ENCODE assay signal across 2 cellular contexts in the genomic region with DNA sequence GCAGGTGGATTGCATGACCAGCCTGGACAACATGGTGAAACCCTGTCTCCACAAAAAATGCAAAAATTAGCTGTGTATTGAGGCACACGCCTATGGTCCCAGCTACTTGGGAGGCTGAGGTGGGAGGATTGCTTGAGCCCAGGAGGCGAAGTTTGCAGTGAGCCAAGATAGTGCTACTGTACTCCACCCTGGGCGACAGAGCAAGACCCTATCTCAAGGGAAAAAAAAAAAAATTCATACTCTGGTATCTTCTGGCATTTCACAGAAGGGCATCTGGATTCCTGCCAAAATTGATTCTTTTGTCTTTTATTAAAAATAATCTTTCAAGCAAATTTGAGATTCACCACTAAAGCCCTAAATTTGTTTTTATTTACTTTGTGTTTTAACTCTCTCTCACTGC.
TF ChIP-seq lines count a peak whose summit lies in the region.

No MANE protein-coding gene starts in this region.

TF ChIP-seq in K562, 482 proteins besides CTCF, POLR2A, EP300 and RAD21:
- TF ChIP-seq, protein P1, sequence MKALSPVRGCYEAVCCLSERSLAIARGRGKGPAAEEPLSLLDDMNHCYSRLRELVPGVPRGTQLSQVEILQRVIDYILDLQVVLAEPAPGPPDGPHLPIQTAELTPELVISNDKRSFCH (CRISPR knock-in tag; IDR thresholded peaks at IDR 0.05), result no peak
- TF ChIP-seq, protein P1 (tag; IDR thresholded peaks at IDR 0.05), result no peak
- TF ChIP-seq DACH1 (IDR thresholded peaks at IDR 0.05; ENCODE audit: partially characterized antibody), result no peak
- peak; percentile 79 for TF ChIP-seq NFIC (IDR thresholded peaks at IDR 0.05)
- 0 out of 2 replicates have a peak, but pooled peaks have one; percentile 15 for TF ChIP-seq BCOR (IDR thresholded peaks at IDR 0.05)
- no peak for TF ChIP-seq HNRNPK (IDR thresholded peaks at IDR 0.05; ENCODE audit: low read depth, low read length, poor library complexity, severe bottlenecking)
- TF ChIP-seq ZNF384 (IDR thresholded peaks at IDR 0.05; ENCODE audit: low read depth, low read length), result peak; percentile 67
- 0 out of 4 replicates have a peak, but pooled peaks of 1 of the 2 experiments have one; percentile 12 for TF ChIP-seq FOXK2 (conservative IDR thresholded peaks at IDR 0.05 in 1 of 2, IDR thresholded peaks at IDR 0.05 in 1 of 2; ENCODE audit: low read depth in 2 of 2)
- no peak for TF ChIP-seq GATAD2B (IDR thresholded peaks at IDR 0.05; ENCODE audit: borderline replicate concordance)
- TF ChIP-seq LCOR (CRISPR knock-in tag; IDR thresholded peaks at IDR 0.05), result no peak
- TF ChIP-seq NCOA4 (IDR thresholded peaks at IDR 0.05; ENCODE audit: partially characterized antibody), result no peak
- TF ChIP-seq ZNF121 (CRISPR knock-in tag; conservative IDR thresholded peaks at IDR 0.05), result peak; percentile 27; the same call in 1 of the 2 replicates
- TF ChIP-seq MYNN (IDR thresholded peaks at IDR 0.05), result no peak
- TF ChIP-seq MYNN (CRISPR knock-in tag; IDR thresholded peaks at IDR 0.05), result no peak

TF ChIP-seq in HEK293T, 16 proteins besides CTCF, POLR2A, EP300 and RAD21 (continued from another document):
- TF ChIP-seq LEF1 (IDR thresholded peaks at IDR 0.05; ENCODE audit: borderline replicate concordance) (no peak), FOXM1 (IDR thresholded peaks at IDR 0.05; ENCODE audit: borderline replicate concordance) (no peak), ARNT (IDR thresholded peaks at IDR 0.05) (no peak), CTBP1 (IDR thresholded peaks at IDR 0.05; ENCODE audit: borderline replicate concordance) (no peak), FOXK2 (IDR thresholded peaks at IDR 0.05) (no peak), SUZ12 (IDR thresholded peaks at IDR 0.05) (no peak), HDGF (IDR thresholded peaks at IDR 0.05; ENCODE audit: borderline replicate concordance) (no peak), L3MBTL2 (conservative IDR thresholded peaks at IDR 0.05) (no peak), NFRKB (IDR thresholded peaks at IDR 0.05) (no peak), SP1 (IDR thresholded peaks at IDR 0.05) (no peak), FOXA1 (IDR thresholded peaks at IDR 0.05) (no peak)
- TF ChIP-seq, protein P2, sequence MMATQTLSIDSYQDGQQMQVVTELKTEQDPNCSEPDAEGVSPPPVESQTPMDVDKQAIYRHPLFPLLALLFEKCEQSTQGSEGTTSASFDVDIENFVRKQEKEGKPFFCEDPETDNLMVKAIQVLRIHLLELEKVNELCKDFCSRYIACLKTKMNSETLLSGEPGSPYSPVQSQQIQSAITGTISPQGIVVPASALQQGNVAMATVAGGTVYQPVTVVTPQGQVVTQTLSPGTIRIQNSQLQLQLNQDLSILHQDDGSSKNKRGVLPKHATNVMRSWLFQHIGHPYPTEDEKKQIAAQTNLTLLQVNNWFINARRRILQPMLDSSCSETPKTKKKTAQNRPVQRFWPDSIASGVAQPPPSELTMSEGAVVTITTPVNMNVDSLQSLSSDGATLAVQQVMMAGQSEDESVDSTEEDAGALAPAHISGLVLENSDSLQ (IDR thresholded peaks at IDR 0.05), result no peak
TF ChIP-seq in HEK293T: peak in this region for 0.
